ENCODE assay signal across 21 cellular contexts in genomic region chr6:30845183-30845582, GRCh38. TPM values are rescaled to one million over a fixed set of nuclear protein-coding genes. Genes with fewer than 3 reads are reported as not detected.
DNase-seq lines count a peak whose midpoint lies in the region; ATAC-seq and TF ChIP-seq lines count a peak whose summit lies in the region.
"Had no signal": no experiment of that assay in that cellular context is flagged by ENCODE, and none has a peak within 500 bp of the region (broad histone marks: within the 10 kb centered on the region; RNA-seq: fewer than 3 reads in every experiment).

No MANE protein-coding gene starts in this region.

- H3K4me1 Mint-ChIP-seq in GM23338 = peaks cover 63% of the 10 kb centered on the region
- H3K4me1 Mint-ChIP-seq: activated B cell treated with CpG ODN at 0.5 μM for 24 hours had no signal

- H3K79me2 ChIP-seq in GM23338 (replicated peaks; ENCODE audit: insufficient read depth) = peaks cover 15% of the 10 kb centered on the region

- H3K9me3 Mint-ChIP-seq in GM23338 = peaks cover 31% of the 10 kb centered on the region

- H3K27ac Mint-ChIP-seq in GM23338 = no peak overlapping the region
- H3K27ac Mint-ChIP-seq: activated B cell treated with CpG ODN at 0.5 μM for 24 hours; activated naive CD8-positive, alpha-beta T cell treated with anti-CD3 and anti-CD28 coated beads, Interleukin-2, amount 50 U/mL, for 24 hours; brain; CD4-positive, CD25-positive, alpha-beta regulatory T cell; nephron progenitor cell had no signal

- H3K9me2 ChIP-seq in GM23338 (ENCODE audit: insufficient read depth) = 0 out of 2 replicates have a peak, but pooled peaks cover 6% of the 10 kb centered on the region
- H3K9me2 ChIP-seq: SK-N-SH had no signal

- peak overlapping the region; percentile 65; the same call in 1 of the 2 replicates for H3K4me2 ChIP-seq in GM23338
- H3K4me2 ChIP-seq: SK-N-SH had no signal

- ATAC-seq in GM23338 = peak; percentile 11
- ATAC-seq: activated naive CD8-positive, alpha-beta T cell treated with anti-CD3 and anti-CD28 coated beads, Interleukin-2, amount 50 U/mL, for 24 hours; left colon; pancreas; upper lobe of right lung had no signal

- H3K27me3 ChIP-seq in BE2C (no peaks in the 10 kb centered on the region), GM23338 (ENCODE audit: insufficient read depth) (no peaks in the 10 kb centered on the region), spleen (replicated peaks in 1 of 7) (peaks cover 0 to 18% (median 0%) of the 10 kb centered on the region in 7 donors)
- H3K27me3 ChIP-seq: pancreas, upper lobe of right lung had no signal

- H3K36me3 ChIP-seq in BE2C (no peaks in the 10 kb centered on the region), GM23338 (ENCODE audit: insufficient read depth) (peaks cover 21% of the 10 kb centered on the region; the same call in 1 of the 2 replicates), spleen (no peaks in the 10 kb centered on the region)
- H3K36me3 ChIP-seq: pancreas, upper lobe of right lung had no signal

- peak overlapping the region; percentile 90 for H3K27ac ChIP-seq in GM23338 (ENCODE audit: low read depth)
- H3K27ac ChIP-seq in spleen = no peak overlapping the region
- H3K27ac ChIP-seq: HL-60, pancreas, upper lobe of right lung had no signal

- in situ Hi-C loops in GM13977 (cut with MboI; ENCODE audit: low pct_unique_long_range_greater_than_20kb, low sequenced_read_pairs, unreplicated experiment) = no loop called here

- no peaks in the 10 kb centered on the region for H4K20me1 ChIP-seq in GM23338 (replicated peaks; ENCODE audit: insufficient read depth)

- H2AFZ ChIP-seq in GM23338 = no peak overlapping the region

- peak; percentile 48 for DNase-seq in BE2C
- peak; percentile 76 for DNase-seq in GM23338 (ENCODE audit: low spot score)
- DNase-seq in RPMI8226 = peak; percentile 28
- DNase-seq in left kidney (ENCODE audit: low read depth, low spot score) = peak; percentile 46
- DNase-seq in GM13977 (ENCODE audit: low spot score) = no peak
- no peak for DNase-seq in DMS153 (lab: John Stamatoyannopoulos, UW)
- DNase-seq in spleen = no peak
- DNase-seq: activated B cell treated with CpG ODN at 0.5 μM for 24 hours; activated CD4-positive, alpha-beta T cell treated with anti-CD3 and anti-CD28 coated beads, Interleukin-2, amount 50 U/mL, for 48 hours; activated effector memory CD4-positive, alpha-beta T cell treated with Interleukin-2 at 50 U/mL for 16 hours; activated naive CD8-positive, alpha-beta T cell treated with anti-CD3 and anti-CD28 coated beads, Interleukin-2, amount 50 U/mL, for 24 hours; CD4-positive, CD25-positive, alpha-beta regulatory T cell; left colon; NCI-H1436 treated with DMSO at 0.1 percent for 48 hours; NCI-H524; nephron progenitor cell; SK-N-SH; upper lobe of right lung had no signal

- H3K36me3 Mint-ChIP-seq in GM23338 (ENCODE audit: low read depth) = peaks cover 72% of the 10 kb centered on the region
- H3K36me3 Mint-ChIP-seq: brain; CD4-positive, CD25-positive, alpha-beta regulatory T cell had no signal

- H3K4me3 ChIP-seq in BE2C (ENCODE audit: low read depth, low read length) (no peak overlapping the region), GM23338 (no peak overlapping the region), spleen (no peak overlapping the region)
- H3K4me3 ChIP-seq: pancreas, upper lobe of right lung had no signal

- TF ChIP-seq CTCF in BE2C (IDR thresholded peaks at IDR 0.05; ENCODE audit: low read depth, low read length) (no peak), GM23338 (conservative IDR thresholded peaks at IDR 0.05; ENCODE audit: low read depth in 2 of 2) (no peak), GM13977 (IDR thresholded peaks at IDR 0.05; ENCODE audit: extremely low read depth, insufficient read depth, missing control alignments) (no peak), spleen (IDR thresholded peaks at IDR 0.05 in 8 of 11, conservative IDR thresholded peaks at IDR 0.05 in 3 of 11) (no peak)

- no peaks in the 10 kb centered on the region for H3K9me3 ChIP-seq in BE2C
- peaks cover 0 to 5% (median under 1%) of the 10 kb centered on the region in 8 donors for H3K9me3 ChIP-seq in spleen
- H3K9me3 ChIP-seq: pancreas, SK-N-SH, upper lobe of right lung had no signal

- no peak overlapping the region for H3K4me3 Mint-ChIP-seq in GM23338
- H3K4me3 Mint-ChIP-seq: activated B cell treated with CpG ODN at 0.5 μM for 24 hours; activated naive CD8-positive, alpha-beta T cell treated with anti-CD3 and anti-CD28 coated beads, Interleukin-2, amount 50 U/mL, for 24 hours; brain; CD4-positive, CD25-positive, alpha-beta regulatory T cell; nephron progenitor cell had no signal

- no peak for TF ChIP-seq POLR2A in spleen (IDR thresholded peaks at IDR 0.05)

- intact Hi-C loops in spleen (cut with DNase I; ENCODE audit: low total_unique reads) = no loop called here

- WGBS in spleen, 5 donors = 75 to 82% (median 79%) methylated on average over 8 of the region's 8 CpGs

- peaks cover 10% of the 10 kb centered on the region; the same call in 1 of the 2 replicates for H3K4me1 ChIP-seq in BE2C
- H3K4me1 ChIP-seq in GM23338 (ENCODE audit: insufficient read depth) = peaks cover 64% of the 10 kb centered on the region
- peaks cover 0 to 34% (median 3%) of the 10 kb centered on the region in 6 donors for H3K4me1 ChIP-seq in spleen

- peaks cover 8% of the 10 kb centered on the region; the same call in 1 of the 2 replicates for H3F3A ChIP-seq in GM23338 (replicated peaks; ENCODE audit: low read depth)

- H3K27me3 Mint-ChIP-seq in GM23338 (ENCODE audit: insufficient read depth, low read depth, poor library complexity) = peaks cover 12% of the 10 kb centered on the region
- H3K27me3 Mint-ChIP-seq: activated naive CD8-positive, alpha-beta T cell treated with anti-CD3 and anti-CD28 coated beads, Interleukin-2, amount 50 U/mL, for 24 hours had no signal

TF ChIP-seq in GM23338, 12 proteins besides CTCF, POLR2A, EP300 and RAD21:
- TF ChIP-seq NANOG (IDR thresholded peaks at IDR 0.05; ENCODE audit: borderline replicate concordance) (no peak), CREB1 (CRISPR knock-in tag; IDR thresholded peaks at IDR 0.05; ENCODE audit: low read depth) (peak; percentile 40; the same call in 1 of the 2 replicates)

RNA-seq across cellular contexts. Expression of gene DDR1, which starts 39.1 kb away (rescaled TPM):
- 21.4 TPM for polyA plus RNA-seq in BE2C (2012; ENCODE audit: insufficient read depth, insufficient read length, low read depth)
- total RNA-seq in GM23338 (2014; rRNA removed; shearing (Covaris generic)) = 140 and 154 TPM in 2 replicates
- polyA plus RNA-seq in GM23338 (2016; fragmentation: Nextera tagmentation; extraction: Ambion mirVana) (58.3 and 71.6 TPM in 2 replicates), spleen (10 to 100 TPM in 1 of 3 donors, 1 to 10 TPM in 2; 5.0 to 10.1 (median 8.0) TPM)
- total RNA-seq in spleen = 10 to 100 TPM; 13.0 to 37.1 (median 23.8) TPM

Comparison
In these comparisons a context has a peak if more than half of its experiments do, and no peak if none do; other contexts are left out.
1. DNase-seq: peak in BE2C (single experiment), GM23338 (single experiment), RPMI8226 (single experiment) and left kidney (single experiment); none in GM13977 (single experiment), DMS153 (single experiment) and spleen (single experiment).